24 cellular contexts compared by ENCODE assay signal in genomic region chr2:197427986-197428385, GRCh38.
"Had no signal": no experiment of that assay in that cellular context is flagged by ENCODE, and none has a peak within 500 bp of the region (broad histone marks: within the 10 kb centered on the region; RNA-seq: fewer than 3 reads in every experiment).

No MANE protein-coding gene starts in this region.

- H3K9me3 Mint-ChIP-seq: memory B cell; neural progenitor cell; stimulated activated naive B cell treated with anti-CD40 and anti-IgM and Interleukin-4, amounts not matched to agents 10 μg/mL and 1 μg/mL and 100 μg/mL, for 72 hours; T-helper 2 cell treated with Interferon-gamma antibody and Interleukin-4, amounts not matched to agents 5 μg/mL and 100 μg/mL, for 36 hours; type B pancreatic cell had no signal

- H3K9me3 ChIP-seq: colonic mucosa, esophagus squamous epithelium, heart left ventricle, testis, vagina had no signal

- H3K4me3 ChIP-seq: colonic mucosa, dorsolateral prefrontal cortex, esophagus squamous epithelium, heart left ventricle, neural progenitor cell, testis, vagina had no signal

- ATAC-seq: heart left ventricle; left colon; sciatic nerve; stimulated activated naive B cell treated with anti-CD40 and anti-IgM and Interleukin-4, amounts not matched to agents 10 μg/mL and 1 μg/mL and 100 μg/mL, for 72 hours had no signal

- FAIRE-seq: astrocyte, keratinocyte, small intestine, TTC549 had no signal

- H3K9ac ChIP-seq: neural progenitor cell had no signal

- H3K4me3 Mint-ChIP-seq: memory B cell; neural progenitor cell; stimulated activated naive B cell treated with anti-CD40 and anti-IgM and Interleukin-4, amounts not matched to agents 10 μg/mL and 1 μg/mL and 100 μg/mL, for 72 hours; type B pancreatic cell had no signal

- H3K27ac Mint-ChIP-seq: neural progenitor cell; stimulated activated naive B cell treated with anti-CD40 and anti-IgM and Interleukin-4, amounts not matched to agents 10 μg/mL and 1 μg/mL and 100 μg/mL, for 72 hours; type B pancreatic cell had no signal

- DNase-seq: activated CD4-positive, alpha-beta T cell treated with anti-CD3 and anti-CD28 coated beads for 1 hour; activated CD4-positive, alpha-beta T cell treated with anti-CD3 and anti-CD28 coated beads, Interleukin-2, amount 50 U/mL, for 4 hours; activated CD8-positive, alpha-beta memory T cell treated with anti-CD3 and anti-CD28 coated beads, Interleukin-2, amount 50 U/mL, for 48 hours; activated gamma-delta T cell; activated naive CD4-positive, alpha-beta T cell treated with anti-CD3 and anti-CD28 coated beads, Interleukin-2, amount 50 U/mL, for 16 hours; central memory CD4-positive, alpha-beta T cell; colonic mucosa; dorsolateral prefrontal cortex; esophagus squamous epithelium; heart left ventricle; left colon; posterior cingulate gyrus; small intestine; stimulated activated naive B cell treated with anti-CD40 and anti-IgM and Interleukin-4, amounts not matched to agents 10 μg/mL and 1 μg/mL and 100 μg/mL, for 72 hours; testis had no signal

- H3K27ac ChIP-seq: colonic mucosa, esophagus squamous epithelium, heart left ventricle, neural progenitor cell, testis, vagina had no signal

- H3K27me3 ChIP-seq: colonic mucosa, dorsolateral prefrontal cortex, esophagus squamous epithelium, heart left ventricle, neural progenitor cell, testis, vagina had no signal

- H3K4me2 ChIP-seq: neural progenitor cell had no signal

- H3K27me3 Mint-ChIP-seq: memory B cell; stimulated activated naive B cell treated with anti-CD40 and anti-IgM and Interleukin-4, amounts not matched to agents 10 μg/mL and 1 μg/mL and 100 μg/mL, for 72 hours; type B pancreatic cell had no signal

- H2AFZ ChIP-seq: neural progenitor cell had no signal

- H3K36me3 ChIP-seq: colonic mucosa, vagina had no signal
